19 cellular contexts compared by ENCODE assay signal in genomic region chr13:23129329-23129728, GRCh38. TPM values are rescaled to one million over a fixed set of nuclear protein-coding genes. Genes with fewer than 3 reads are reported as not detected.
"Had no signal": no experiment of that assay in that cellular context is flagged by ENCODE, and none has a peak within 500 bp of the region (broad histone marks: within the 10 kb centered on the region; RNA-seq: fewer than 3 reads in every experiment).

No MANE protein-coding gene starts in this region.

- H3K79me2 ChIP-seq: parathyroid adenoma had no signal

- H3K27me3 ChIP-seq: colonic mucosa, dorsolateral prefrontal cortex, heart left ventricle had no signal

- H3K9me3 Mint-ChIP-seq: nephron progenitor cell had no signal

- H3K4me1 Mint-ChIP-seq: naive thymus-derived CD4-positive, alpha-beta T cell; nephron progenitor cell had no signal

- H3K27ac ChIP-seq: colonic mucosa, dorsolateral prefrontal cortex, heart left ventricle, parathyroid adenoma, psoas muscle had no signal

- H3K36me3 Mint-ChIP-seq: naive thymus-derived CD4-positive, alpha-beta T cell had no signal

- H3K27ac Mint-ChIP-seq: naive thymus-derived CD4-positive, alpha-beta T cell; nephron progenitor cell had no signal

- H3K9ac ChIP-seq: parathyroid adenoma had no signal

- H3K36me3 ChIP-seq: colonic mucosa, heart left ventricle had no signal

- DNase-seq: colonic mucosa; dorsolateral prefrontal cortex; effector CD8-positive, alpha-beta T cell; foreskin melanocyte; heart left ventricle; hippocampal formation; left colon; naive thymus-derived CD4-positive, alpha-beta T cell; nephron progenitor cell; psoas muscle; small intestine; stimulated activated CD4-positive, alpha-beta T cell treated with anti-CD3 and anti-CD28 coated beads, Interleukin-12 subunit alpha, Interleukin-12 subunit beta, amount 100 ng/mL, for 4 hours; stimulated activated naive CD4-positive, alpha-beta T cell treated with Interleukin-2 at 50 U/mL for 16 hours; trophoblast cell had no signal

- H2AFZ ChIP-seq: parathyroid adenoma had no signal

- H3K4me3 ChIP-seq: colonic mucosa, dorsolateral prefrontal cortex, heart left ventricle, psoas muscle had no signal

- H3K9me3 ChIP-seq: colonic mucosa, heart left ventricle, psoas muscle had no signal

- H3K4me3 Mint-ChIP-seq: naive thymus-derived CD4-positive, alpha-beta T cell; nephron progenitor cell had no signal

- H3K4me1 ChIP-seq: colonic mucosa, heart left ventricle, parathyroid adenoma, psoas muscle had no signal

RNA-seq across cellular contexts. Expression of gene SGCG, which starts 51.5 kb away (rescaled TPM):
- total RNA-seq: glomerular endothelial cell; liver; lung microvascular endothelial cell; mononuclear cell; naive thymus-derived CD4-positive, alpha-beta T cell had no signal
- polyA plus RNA-seq: liver; naive thymus-derived CD4-positive, alpha-beta T cell had no signal
